In genomic region chr17:75404739-75405364, GRCh38 we compare ENCODE assay signal across 1 cellular context.
TF ChIP-seq lines count a peak whose summit lies in the region.

No MANE protein-coding gene starts in this region.

TF ChIP-seq in H1, 55 proteins besides CTCF, POLR2A, EP300 and RAD21:
- TF ChIP-seq CHD2 (IDR thresholded peaks at IDR 0.05; ENCODE audit: low read length) (no peak), ATF3 (IDR thresholded peaks at IDR 0.05; ENCODE audit: insufficient read depth, low read depth, low read length) (no peak), CEBPB (IDR thresholded peaks at IDR 0.05; ENCODE audit: low read depth, low read length) (no peak), KDM4A (IDR thresholded peaks at IDR 0.05; ENCODE audit: low read depth, low read length, severe bottlenecking) (peak; percentile 80), FOSL1 (IDR thresholded peaks at IDR 0.05; ENCODE audit: insufficient read depth, low read depth, low read length) (no peak), JUND (IDR thresholded peaks at IDR 0.05; ENCODE audit: low read length) (no peak), CHD1 (IDR thresholded peaks at IDR 0.05; ENCODE audit: low read depth, low read length) (no peak), KDM5A (IDR thresholded peaks at IDR 0.05; ENCODE audit: low read length) (0 out of 2 replicates have a peak, but pooled peaks have one; percentile 31)
